1 cellular context compared by ENCODE assay signal in the genomic region with DNA sequence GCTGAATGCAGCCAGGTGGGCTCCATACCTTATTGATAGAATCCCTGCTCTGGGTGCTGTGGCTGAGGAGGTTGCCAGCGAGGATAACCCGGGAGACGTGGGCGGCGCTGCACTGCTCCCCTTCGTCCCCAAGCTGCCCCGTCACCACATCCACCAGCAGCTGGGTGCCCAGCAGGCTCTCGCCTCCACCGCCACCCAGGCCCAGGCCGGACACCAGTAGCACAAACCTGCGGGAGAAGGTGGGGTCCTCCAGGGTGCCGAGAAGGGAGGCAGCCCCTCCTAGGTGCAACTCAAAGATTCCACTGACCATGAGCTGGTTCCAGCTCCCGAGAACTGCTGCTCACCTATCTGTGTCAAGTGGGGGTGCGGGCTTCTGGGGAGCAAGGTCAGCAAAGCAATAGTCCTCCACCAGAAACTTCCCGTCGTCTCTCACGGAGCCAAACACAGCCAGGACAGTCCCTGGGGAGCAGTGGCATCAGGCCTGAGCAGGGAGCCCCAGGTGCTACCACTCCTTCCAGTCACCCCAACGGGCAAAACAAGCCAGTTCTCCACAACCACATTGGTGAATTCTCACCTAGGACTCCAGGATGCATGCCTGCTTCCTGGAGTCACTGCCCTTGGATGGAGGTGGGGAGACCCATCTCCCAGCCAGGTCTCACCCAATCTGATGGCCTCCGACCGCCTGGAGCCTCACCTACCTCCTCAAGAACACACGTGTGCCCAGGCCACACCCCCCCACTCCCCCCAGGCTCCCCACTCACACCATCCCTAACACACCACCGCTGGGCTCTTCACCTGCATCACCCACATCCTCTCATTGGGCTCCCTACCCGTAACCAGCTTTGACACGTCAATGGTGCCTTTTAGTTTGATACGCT.
TF ChIP-seq lines count a peak whose summit lies in the region.

No MANE protein-coding gene starts in this region.

TF ChIP-seq in K562, 482 proteins besides CTCF, POLR2A, EP300 and RAD21:
- TF ChIP-seq, protein P1, sequence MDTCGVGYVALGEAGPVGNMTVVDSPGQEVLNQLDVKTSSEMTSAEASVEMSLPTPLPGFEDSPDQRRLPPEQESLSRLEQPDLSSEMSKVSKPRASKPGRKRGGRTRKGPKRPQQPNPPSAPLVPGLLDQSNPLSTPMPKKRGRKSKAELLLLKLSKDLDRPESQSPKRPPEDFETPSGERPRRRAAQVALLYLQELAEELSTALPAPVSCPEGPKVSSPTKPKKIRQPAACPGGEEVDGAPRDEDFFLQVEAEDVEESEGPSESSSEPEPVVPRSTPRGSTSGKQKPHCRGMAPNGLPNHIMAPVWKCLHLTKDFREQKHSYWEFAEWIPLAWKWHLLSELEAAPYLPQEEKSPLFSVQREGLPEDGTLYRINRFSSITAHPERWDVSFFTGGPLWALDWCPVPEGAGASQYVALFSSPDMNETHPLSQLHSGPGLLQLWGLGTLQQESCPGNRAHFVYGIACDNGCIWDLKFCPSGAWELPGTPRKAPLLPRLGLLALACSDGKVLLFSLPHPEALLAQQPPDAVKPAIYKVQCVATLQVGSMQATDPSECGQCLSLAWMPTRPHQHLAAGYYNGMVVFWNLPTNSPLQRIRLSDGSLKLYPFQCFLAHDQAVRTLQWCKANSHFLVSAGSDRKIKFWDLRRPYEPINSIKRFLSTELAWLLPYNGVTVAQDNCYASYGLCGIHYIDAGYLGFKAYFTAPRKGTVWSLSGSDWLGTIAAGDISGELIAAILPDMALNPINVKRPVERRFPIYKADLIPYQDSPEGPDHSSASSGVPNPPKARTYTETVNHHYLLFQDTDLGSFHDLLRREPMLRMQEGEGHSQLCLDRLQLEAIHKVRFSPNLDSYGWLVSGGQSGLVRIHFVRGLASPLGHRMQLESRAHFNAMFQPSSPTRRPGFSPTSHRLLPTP (IDR thresholded peaks at IDR 0.05; ENCODE audit: borderline replicate concordance, extremely low read depth, insufficient read length): no peak
- no peak for TF ChIP-seq STAT5B (CRISPR knock-in tag; IDR thresholded peaks at IDR 0.05)
- TF ChIP-seq TCF3 (CRISPR knock-in tag; IDR thresholded peaks at IDR 0.05): no peak
- TF ChIP-seq ZNF324 (CRISPR knock-in tag; IDR thresholded peaks at IDR 0.05): no peak
- no peak for TF ChIP-seq DNMT1 (IDR thresholded peaks at IDR 0.05)
- TF ChIP-seq E2F3 (CRISPR knock-in tag; IDR thresholded peaks at IDR 0.05): no peak
- no peak for TF ChIP-seq ZNF408 (CRISPR knock-in tag; IDR thresholded peaks at IDR 0.05; ENCODE audit: low read depth)
- no peak for TF ChIP-seq POLR2H (tag; IDR thresholded peaks at IDR 0.05; ENCODE audit: low read depth)
- TF ChIP-seq ERF (CRISPR knock-in tag; IDR thresholded peaks at IDR 0.05): no peak
- TF ChIP-seq REST (CRISPR knock-in tag; IDR thresholded peaks at IDR 0.05; ENCODE audit: low read depth): no peak
- no peak for TF ChIP-seq ZNF184 (CRISPR knock-in tag; IDR thresholded peaks at IDR 0.05)
- no peak for TF ChIP-seq NFYB (IDR thresholded peaks at IDR 0.05; ENCODE audit: extremely low read depth, insufficient read length)
- peak; percentile 41; the same call in 1 of the 2 replicates for TF ChIP-seq RBFOX2 (IDR thresholded peaks at IDR 0.05; ENCODE audit: low read depth, low read length)
- no peak for TF ChIP-seq PML (IDR thresholded peaks at IDR 0.05; ENCODE audit: low read length)
- no peak for TF ChIP-seq SRF (CRISPR knock-in tag; IDR thresholded peaks at IDR 0.05)
- TF ChIP-seq ZNF253 (CRISPR knock-in tag; conservative IDR thresholded peaks at IDR 0.05): no peak
- TF ChIP-seq POLR2G (IDR thresholded peaks at IDR 0.05; ENCODE audit: low read depth, low read length): peak; percentile 65
- TF ChIP-seq IRF2 (CRISPR knock-in tag; IDR thresholded peaks at IDR 0.05): no peak
